Comparison of ENCODE assay signal across 1 cellular context in the genomic region with DNA sequence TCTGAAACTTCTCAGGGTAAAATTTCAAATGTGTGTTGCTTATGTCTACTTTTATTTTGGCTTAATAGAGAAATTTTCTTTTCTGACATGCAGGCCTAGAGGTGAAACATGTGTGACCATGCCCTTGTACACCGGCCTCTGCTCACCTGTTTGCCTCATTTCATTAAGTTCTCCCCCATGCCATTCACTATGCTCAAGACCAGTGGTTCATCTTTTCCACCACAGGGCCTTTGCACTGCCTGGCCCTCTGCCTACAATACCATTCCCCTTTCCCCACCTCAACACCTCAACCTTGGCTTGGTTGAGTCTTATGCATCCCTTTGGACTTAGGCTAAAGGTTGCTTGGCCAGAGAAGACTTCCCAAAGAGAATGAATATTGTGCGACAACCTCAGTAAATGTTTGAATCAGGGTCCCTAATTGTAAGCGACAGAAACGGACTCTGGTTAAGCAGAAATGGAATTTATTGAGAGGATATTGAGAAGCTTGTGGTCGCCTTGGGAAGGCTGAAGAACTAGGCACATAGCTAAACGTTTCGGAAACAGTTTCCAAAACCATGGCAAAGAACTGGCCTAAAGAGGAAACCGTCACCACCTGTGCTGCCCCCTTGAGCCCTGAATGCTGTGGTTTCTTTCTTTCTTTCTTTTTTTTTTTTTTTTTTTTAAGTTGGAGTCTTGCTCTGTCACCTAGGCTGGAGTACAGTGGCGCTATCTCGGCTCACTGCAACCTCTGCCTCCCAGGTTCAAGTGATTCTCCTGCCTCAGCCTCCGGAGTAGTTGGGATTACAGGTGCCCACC.
TF ChIP-seq lines count a peak whose summit lies in the region.

No MANE protein-coding gene starts in this region.

TF ChIP-seq in IMR-90, 13 proteins besides CTCF, POLR2A, EP300 and RAD21 (continued from another document):
- TF ChIP-seq, protein P1, sequence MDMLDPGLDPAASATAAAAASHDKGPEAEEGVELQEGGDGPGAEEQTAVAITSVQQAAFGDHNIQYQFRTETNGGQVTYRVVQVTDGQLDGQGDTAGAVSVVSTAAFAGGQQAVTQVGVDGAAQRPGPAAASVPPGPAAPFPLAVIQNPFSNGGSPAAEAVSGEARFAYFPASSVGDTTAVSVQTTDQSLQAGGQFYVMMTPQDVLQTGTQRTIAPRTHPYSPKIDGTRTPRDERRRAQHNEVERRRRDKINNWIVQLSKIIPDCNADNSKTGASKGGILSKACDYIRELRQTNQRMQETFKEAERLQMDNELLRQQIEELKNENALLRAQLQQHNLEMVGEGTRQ (IDR thresholded peaks at IDR 0.05; ENCODE audit: low read depth, low read length): no peak
- TF ChIP-seq RFX5 (IDR thresholded peaks at IDR 0.05; ENCODE audit: low read depth, low read length) (no peak), RCOR1 (IDR thresholded peaks at IDR 0.05; ENCODE audit: insufficient replicate concordance, low read length) (no peak)
- TF ChIP-seq, protein P2, sequence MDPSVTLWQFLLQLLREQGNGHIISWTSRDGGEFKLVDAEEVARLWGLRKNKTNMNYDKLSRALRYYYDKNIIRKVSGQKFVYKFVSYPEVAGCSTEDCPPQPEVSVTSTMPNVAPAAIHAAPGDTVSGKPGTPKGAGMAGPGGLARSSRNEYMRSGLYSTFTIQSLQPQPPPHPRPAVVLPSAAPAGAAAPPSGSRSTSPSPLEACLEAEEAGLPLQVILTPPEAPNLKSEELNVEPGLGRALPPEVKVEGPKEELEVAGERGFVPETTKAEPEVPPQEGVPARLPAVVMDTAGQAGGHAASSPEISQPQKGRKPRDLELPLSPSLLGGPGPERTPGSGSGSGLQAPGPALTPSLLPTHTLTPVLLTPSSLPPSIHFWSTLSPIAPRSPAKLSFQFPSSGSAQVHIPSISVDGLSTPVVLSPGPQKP (IDR thresholded peaks at IDR 0.05; ENCODE audit: borderline replicate concordance, low read depth, low read length): no peak
